Comparison of ENCODE assay signal across 8 cellular contexts in genomic region chr19:1243768-1244692, GRCh38. TPM values are rescaled to one million over a fixed set of nuclear protein-coding genes. Genes with fewer than 3 reads are reported as not detected.
DNase-seq lines count a peak whose midpoint lies in the region; ATAC-seq and TF ChIP-seq lines count a peak whose summit lies in the region.

No MANE protein-coding gene starts in this region.

- H3K27ac ChIP-seq in CD4-positive, alpha-beta memory T cell (ENCODE audit: low read depth, low read length) = peak overlapping the region; percentile 36
- H3K27ac ChIP-seq in neural progenitor cell (no peak overlapping the region), subcutaneous abdominal adipose tissue (ENCODE audit: low read depth, low read length) (peak overlapping the region; percentile 94)

- intact Hi-C loops in CD4-positive, alpha-beta memory T cell (cut with micrococcal nuclease) = loop anchor here (1.0 to 10.0 kb wide), 3 partner anchors 22 to 449 kb away; partner anchors contain the start of gene PTBP1
- intact Hi-C loops in activated T-helper 2 cell treated with anti-CD3 and anti-CD28 coated beads, Interferon-gamma antibody, Interleukin-2, Interleukin-4, amounts not matched to agents 10 μg/mL and 5 μg/mL and 100 μg/mL, durations not matched to agents 14 hours and 24 hours and 36 hours (cut with micrococcal nuclease) = loop anchor here (1.0 to 10.0 kb wide), 6 partner anchors 25 to 317 kb away; partner anchors contain the start of genes ARID3A, CIRBP, DAZAP1 and GAMT

- no peaks in the 10 kb centered on the region for H3K36me3 ChIP-seq in CD4-positive, alpha-beta memory T cell (ENCODE audit: insufficient read depth, low read length)
- H3K36me3 ChIP-seq in neural progenitor cell (no peaks in the 10 kb centered on the region), subcutaneous abdominal adipose tissue (ENCODE audit: control insufficient read depth in 5 of 5, insufficient read depth in 5 of 5, low read length in 5 of 5) (no peaks in the 10 kb centered on the region)

- H3K36me3 Mint-ChIP-seq in CD4-positive, alpha-beta memory T cell = peaks cover 0 to 5% of the 10 kb centered on the region in 2 donors
- H3K36me3 Mint-ChIP-seq in activated T-helper 2 cell treated with anti-CD3 and anti-CD28 coated beads, Interferon-gamma antibody, Interleukin-2, Interleukin-4, amounts not matched to agents 10 μg/mL and 5 μg/mL and 100 μg/mL, durations not matched to agents 14 hours and 24 hours and 36 hours (ENCODE audit: low read depth) = peaks cover 3% of the 10 kb centered on the region
- no peaks in the 10 kb centered on the region for H3K36me3 Mint-ChIP-seq in neural progenitor cell

- H3K9me3 ChIP-seq in CD4-positive, alpha-beta memory T cell (ENCODE audit: control insufficient read depth in 1 of 2, low read length in 2 of 2) = no peaks in the 10 kb centered on the region
- H3K9me3 ChIP-seq in neural progenitor cell (ENCODE audit: low read depth) (no peaks in the 10 kb centered on the region), subcutaneous abdominal adipose tissue (ENCODE audit: control insufficient read depth in 5 of 5, low read length in 5 of 5) (no peaks in the 10 kb centered on the region)

- POLR2A ChIA-PET in CD4-positive, alpha-beta memory T cell (lab: Charles Lee; ENCODE audit: partially characterized antibody) = interaction anchor here (0.7 to 10.1 kb wide), 18 partner anchors 9 to 447 kb away, joined by 3 to 650 read pairs (median 5); partner anchors contain the start of genes CIRBP, CNN2, FAM174C and GPX4

- no peak overlapping the region for H3K4me2 ChIP-seq in neural progenitor cell

- peak overlapping the region in 7 of 8 donors; percentile 41 to 86 (median 74) for H3K4me3 Mint-ChIP-seq in CD4-positive, alpha-beta memory T cell
- peak overlapping the region; percentile 2 for H3K4me3 Mint-ChIP-seq in activated T-helper 2 cell treated with anti-CD3 and anti-CD28 coated beads, Interferon-gamma antibody, Interleukin-2, Interleukin-4, amounts not matched to agents 10 μg/mL and 5 μg/mL and 100 μg/mL, durations not matched to agents 14 hours and 24 hours and 36 hours (ENCODE audit: low read depth)
- H3K4me3 Mint-ChIP-seq in neural progenitor cell = peak overlapping the region; percentile 89

- TF ChIP-seq CTCF in neural progenitor cell (IDR thresholded peaks at IDR 0.05) = peak; percentile 87

- H3K4me3 ChIP-seq in CD4-positive, alpha-beta memory T cell (ENCODE audit: low read length in 2 of 2) = no peak overlapping the region
- H3K4me3 ChIP-seq in neural progenitor cell (no peak overlapping the region), subcutaneous abdominal adipose tissue (ENCODE audit: low read depth in 1 of 5, low read length in 5 of 5) (peak overlapping the region in 3 of 5 donors; percentile 37 to 55 (median 44))

- no peaks in the 10 kb centered on the region for H3K27me3 ChIP-seq in CD4-positive, alpha-beta memory T cell (ENCODE audit: insufficient read depth, low read length)
- peaks cover 7% of the 10 kb centered on the region for H3K27me3 ChIP-seq in neural progenitor cell
- no peaks in the 10 kb centered on the region for H3K27me3 ChIP-seq in subcutaneous abdominal adipose tissue (ENCODE audit: control insufficient read depth in 5 of 5, insufficient read depth in 4 of 5, low read length in 5 of 5)

- peaks cover 0 to 3% of the 10 kb centered on the region in 2 donors for H3K27me3 Mint-ChIP-seq in CD4-positive, alpha-beta memory T cell
- peaks cover 4% of the 10 kb centered on the region for H3K27me3 Mint-ChIP-seq in activated T-helper 2 cell treated with anti-CD3 and anti-CD28 coated beads, Interferon-gamma antibody, Interleukin-2, Interleukin-4, amounts not matched to agents 10 μg/mL and 5 μg/mL and 100 μg/mL, durations not matched to agents 14 hours and 24 hours and 36 hours (ENCODE audit: low read depth)
- peaks cover 7% of the 10 kb centered on the region for H3K27me3 Mint-ChIP-seq in neural progenitor cell (ENCODE audit: insufficient read depth, low read depth)

- H3F3A ChIP-seq in neural progenitor cell (ENCODE audit: low read depth) = peaks cover 50% of the 10 kb centered on the region

- H3K9ac ChIP-seq in neural progenitor cell (no peak overlapping the region), subcutaneous abdominal adipose tissue (ENCODE audit: low read length in 5 of 5) (peak overlapping the region in 3 of 5 donors; percentile 42 to 72 (median 55))

- peaks cover 6 to 42% (median 25%) of the 10 kb centered on the region in 4 donors for H3K4me1 Mint-ChIP-seq in CD4-positive, alpha-beta memory T cell
- H3K4me1 Mint-ChIP-seq in activated T-helper 2 cell treated with anti-CD3 and anti-CD28 coated beads, Interferon-gamma antibody, Interleukin-2, Interleukin-4, amounts not matched to agents 10 μg/mL and 5 μg/mL and 100 μg/mL, durations not matched to agents 14 hours and 24 hours and 36 hours (ENCODE audit: low read depth) = peaks cover 17% of the 10 kb centered on the region
- peaks cover 32% of the 10 kb centered on the region for H3K4me1 Mint-ChIP-seq in neural progenitor cell

- CTCF ChIA-PET in CD4-positive, alpha-beta memory T cell (lab: Charles Lee; ENCODE audit: partially characterized antibody) = interaction anchor here (0.6 to 5.3 kb wide), 20 partner anchors 9 to 225 kb away, joined by 3 to 364 read pairs (median 4); partner anchors contain the start of genes CIRBP and FAM174C

- H3K4me1 ChIP-seq in CD4-positive, alpha-beta memory T cell (ENCODE audit: insufficient read depth, low read length) = peaks cover 59% of the 10 kb centered on the region
- peaks cover 13% of the 10 kb centered on the region for H3K4me1 ChIP-seq in neural progenitor cell
- peaks cover 0 to 72% (median 67%) of the 10 kb centered on the region in 5 donors for H3K4me1 ChIP-seq in subcutaneous abdominal adipose tissue (ENCODE audit: control insufficient read depth in 5 of 5, insufficient read depth in 5 of 5, low read length in 5 of 5)

- peaks cover 39% of the 10 kb centered on the region for H4K20me1 ChIP-seq in neural progenitor cell (ENCODE audit: low read depth)

- peak overlapping the region; percentile 85 to 98 (median 94) for H3K27ac Mint-ChIP-seq in CD4-positive, alpha-beta memory T cell
- peak overlapping the region; percentile 80 for H3K27ac Mint-ChIP-seq in activated T-helper 2 cell treated with anti-CD3 and anti-CD28 coated beads, Interferon-gamma antibody, Interleukin-2, Interleukin-4, amounts not matched to agents 10 μg/mL and 5 μg/mL and 100 μg/mL, durations not matched to agents 14 hours and 24 hours and 36 hours
- H3K27ac Mint-ChIP-seq in neural progenitor cell = no peak overlapping the region

- no peaks in the 10 kb centered on the region for H3K9me3 Mint-ChIP-seq in CD4-positive, alpha-beta memory T cell
- no peaks in the 10 kb centered on the region for H3K9me3 Mint-ChIP-seq in activated T-helper 2 cell treated with anti-CD3 and anti-CD28 coated beads, Interferon-gamma antibody, Interleukin-2, Interleukin-4, amounts not matched to agents 10 μg/mL and 5 μg/mL and 100 μg/mL, durations not matched to agents 14 hours and 24 hours and 36 hours
- no peaks in the 10 kb centered on the region for H3K9me3 Mint-ChIP-seq in neural progenitor cell

- ATAC-seq in HG03175 (IDR thresholded peaks at IDR 0.05; ENCODE audit: unreplicated experiment) (peak; percentile 23), HG02885 (IDR thresholded peaks at IDR 0.05; ENCODE audit: poor library complexity, unreplicated experiment) (no peak)

- H2AFZ ChIP-seq in neural progenitor cell (replicated peaks) = no peak overlapping the region

- H3K79me2 ChIP-seq in neural progenitor cell (ENCODE audit: low read depth) = peaks cover 8% of the 10 kb centered on the region

- peak; percentile 83 to 87 (median 84) for DNase-seq in CD4-positive, alpha-beta memory T cell
- DNase-seq in RKO (ENCODE audit: low spot score) = peak; percentile 77
- peak; percentile 73 for DNase-seq in activated T-helper 2 cell treated with anti-CD3 and anti-CD28 coated beads, Interferon-gamma antibody, Interleukin-2, Interleukin-4, amounts not matched to agents 10 μg/mL and 5 μg/mL and 100 μg/mL, durations not matched to agents 14 hours and 24 hours and 36 hours (ENCODE audit: low spot score)
- DNase-seq in fibroblast of peridontal ligament (ENCODE audit: extremely low read depth) = peak; percentile 79
- peak; percentile 89 for DNase-seq in neural progenitor cell (ENCODE audit: low spot score)

RNA-seq across cellular contexts. Expression of gene ATP5F1D, which starts 2.5 kb away (rescaled TPM):
- total RNA-seq in CD4-positive, alpha-beta memory T cell = 100 to 1,000 TPM; 105 to 108 TPM
- 100 to 1,000 TPM; 133 to 243 TPM for polyA plus RNA-seq in CD4-positive, alpha-beta memory T cell
- total RNA-seq in activated T-helper 2 cell treated with anti-CD3 and anti-CD28 coated beads, Interferon-gamma antibody, Interleukin-2, Interleukin-4, amounts not matched to agents 10 μg/mL and 5 μg/mL and 100 μg/mL, durations not matched to agents 14 hours and 24 hours and 36 hours = 233 and 240 TPM in 2 replicates
- 7.1 and 52.0 TPM in 2 replicates for total RNA-seq in neural progenitor cell (ENCODE audit: low replicate concordance)

RNA-seq across cellular contexts. Expression of gene MIDN, which starts 4.4 kb away (rescaled TPM):
- total RNA-seq in CD4-positive, alpha-beta memory T cell = 10 to 100 TPM; 30.3 to 34.0 TPM
- polyA plus RNA-seq in CD4-positive, alpha-beta memory T cell = 1 to 10 TPM in 1 of 2 donors, under 1 TPM in 1; 0.75 to 6.1 TPM
- 84.7 and 85.4 TPM in 2 replicates for total RNA-seq in activated T-helper 2 cell treated with anti-CD3 and anti-CD28 coated beads, Interferon-gamma antibody, Interleukin-2, Interleukin-4, amounts not matched to agents 10 μg/mL and 5 μg/mL and 100 μg/mL, durations not matched to agents 14 hours and 24 hours and 36 hours
- total RNA-seq in neural progenitor cell (ENCODE audit: low replicate concordance) = 16.1 and 51.3 TPM in 2 replicates

RNA-seq across cellular contexts. Expression of gene CBARP, which starts 6.2 kb away (rescaled TPM):
- total RNA-seq in CD4-positive, alpha-beta memory T cell = not detected
- polyA plus RNA-seq in CD4-positive, alpha-beta memory T cell = not detected
- total RNA-seq in activated T-helper 2 cell treated with anti-CD3 and anti-CD28 coated beads, Interferon-gamma antibody, Interleukin-2, Interleukin-4, amounts not matched to agents 10 μg/mL and 5 μg/mL and 100 μg/mL, durations not matched to agents 14 hours and 24 hours and 36 hours = 3.5 and 3.7 TPM in 2 replicates
- 1.2 and 17.8 TPM in 2 replicates for total RNA-seq in neural progenitor cell (ENCODE audit: low replicate concordance)

RNA-seq across cellular contexts. Expression of gene CIRBP, which starts 25.1 kb away (rescaled TPM):
- total RNA-seq in CD4-positive, alpha-beta memory T cell = 100 to 1,000 TPM; 574 to 638 TPM
- 100 to 1,000 TPM; 160 to 257 TPM for polyA plus RNA-seq in CD4-positive, alpha-beta memory T cell
- 214 and 226 TPM in 2 replicates for total RNA-seq in activated T-helper 2 cell treated with anti-CD3 and anti-CD28 coated beads, Interferon-gamma antibody, Interleukin-2, Interleukin-4, amounts not matched to agents 10 μg/mL and 5 μg/mL and 100 μg/mL, durations not matched to agents 14 hours and 24 hours and 36 hours
- 395 and 737 TPM in 2 replicates for total RNA-seq in neural progenitor cell (ENCODE audit: low replicate concordance)

RNA-seq across cellular contexts. Expression of gene FAM174C, which starts 31.3 kb away (rescaled TPM):
- 10 to 100 TPM; 50.5 to 54.2 TPM for total RNA-seq in CD4-positive, alpha-beta memory T cell
- 100 to 1,000 TPM in 1 of 2 donors, 10 to 100 TPM in 1; 57.2 to 114 TPM for polyA plus RNA-seq in CD4-positive, alpha-beta memory T cell
- total RNA-seq in activated T-helper 2 cell treated with anti-CD3 and anti-CD28 coated beads, Interferon-gamma antibody, Interleukin-2, Interleukin-4, amounts not matched to agents 10 μg/mL and 5 μg/mL and 100 μg/mL, durations not matched to agents 14 hours and 24 hours and 36 hours = 91.7 and 99.4 TPM in 2 replicates
- 4.8 and 14.6 TPM in 2 replicates for total RNA-seq in neural progenitor cell (ENCODE audit: low replicate concordance)

Comparison
In these comparisons a context has a peak if more than half of its experiments do, and no peak if none do; other contexts are left out.
1. H3K4me3 ChIP-seq: peak in subcutaneous abdominal adipose tissue (3 of 5); none in CD4-positive, alpha-beta memory T cell (0 of 2) and neural progenitor cell (single experiment).
2. H3K4me3 Mint-ChIP-seq: peak in every context shown above with its lines; median percentile 89 in neural progenitor cell; 74 in CD4-positive, alpha-beta memory T cell; 2 in activated T-helper 2 cell treated with anti-CD3 and anti-CD28 coated beads, Interferon-gamma antibody, Interleukin-2, Interleukin-4, amounts not matched to agents 10 μg/mL and 5 μg/mL and 100 μg/mL, durations not matched to agents 14 hours and 24 hours and 36 hours.
3. Peak in every context shown above with its lines, with median percentiles within 50 percentile points of each other: DNase-seq.